Comparison of ENCODE assay signal across 1 cellular context in the genomic region with DNA sequence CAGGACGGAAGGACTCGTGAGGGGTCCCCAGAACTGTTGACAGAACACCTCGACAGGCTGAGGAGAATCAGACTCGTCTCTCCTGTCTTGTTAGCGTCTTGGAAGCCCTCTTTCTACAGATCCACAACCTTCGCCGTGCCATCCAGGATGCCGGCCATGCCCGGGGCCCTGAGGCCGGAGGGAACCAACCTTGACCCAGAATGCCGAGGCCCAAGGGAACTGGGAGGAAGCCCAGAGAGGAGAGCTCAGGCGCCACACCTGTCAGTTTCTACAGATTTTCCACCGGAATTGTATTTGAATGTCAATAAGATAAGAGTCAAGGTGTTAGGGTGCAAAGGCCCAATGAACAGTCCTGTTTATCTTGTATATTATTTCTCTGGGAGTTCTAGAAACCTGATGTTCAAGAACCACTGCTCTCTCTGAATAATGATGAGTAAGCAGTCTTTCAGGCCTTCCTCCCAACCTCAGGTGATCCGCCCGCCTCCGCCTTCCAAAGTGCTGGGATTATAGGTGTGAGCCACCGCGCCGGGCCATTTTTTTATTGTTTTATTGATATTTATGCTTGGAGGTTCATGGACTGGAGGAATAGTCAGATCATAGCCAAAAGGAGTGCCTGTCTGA.
TF ChIP-seq lines count a peak whose summit lies in the region.

No MANE protein-coding gene starts in this region.

TF ChIP-seq in GM12878, 131 proteins besides CTCF, POLR2A, EP300 and RAD21 (continued from another document):
- TF ChIP-seq, protein P1, sequence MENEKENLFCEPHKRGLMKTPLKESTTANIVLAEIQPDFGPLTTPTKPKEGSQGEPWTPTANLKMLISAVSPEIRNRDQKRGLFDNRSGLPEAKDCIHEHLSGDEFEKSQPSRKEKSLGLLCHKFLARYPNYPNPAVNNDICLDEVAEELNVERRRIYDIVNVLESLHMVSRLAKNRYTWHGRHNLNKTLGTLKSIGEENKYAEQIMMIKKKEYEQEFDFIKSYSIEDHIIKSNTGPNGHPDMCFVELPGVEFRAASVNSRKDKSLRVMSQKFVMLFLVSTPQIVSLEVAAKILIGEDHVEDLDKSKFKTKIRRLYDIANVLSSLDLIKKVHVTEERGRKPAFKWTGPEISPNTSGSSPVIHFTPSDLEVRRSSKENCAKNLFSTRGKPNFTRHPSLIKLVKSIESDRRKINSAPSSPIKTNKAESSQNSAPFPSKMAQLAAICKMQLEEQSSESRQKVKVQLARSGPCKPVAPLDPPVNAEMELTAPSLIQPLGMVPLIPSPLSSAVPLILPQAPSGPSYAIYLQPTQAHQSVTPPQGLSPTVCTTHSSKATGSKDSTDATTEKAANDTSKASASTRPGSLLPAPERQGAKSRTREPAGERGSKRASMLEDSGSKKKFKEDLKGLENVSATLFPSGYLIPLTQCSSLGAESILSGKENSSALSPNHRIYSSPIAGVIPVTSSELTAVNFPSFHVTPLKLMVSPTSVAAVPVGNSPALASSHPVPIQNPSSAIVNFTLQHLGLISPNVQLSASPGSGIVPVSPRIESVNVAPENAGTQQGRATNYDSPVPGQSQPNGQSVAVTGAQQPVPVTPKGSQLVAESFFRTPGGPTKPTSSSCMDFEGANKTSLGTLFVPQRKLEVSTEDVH (IDR thresholded peaks at IDR 0.05; ENCODE audit: low read depth, partially characterized antibody), result no peak
